In genomic region chr10:133459454-133460207, GRCh38 we compare ENCODE assay signal across 22 cellular contexts. TPM values are rescaled to one million over a fixed set of nuclear protein-coding genes. Genes with fewer than 3 reads are reported as not detected.
DNase-seq lines count a peak whose midpoint lies in the region; ATAC-seq, FAIRE-seq and TF ChIP-seq lines count a peak whose summit lies in the region.
"Had no signal": no experiment of that assay in that cellular context is flagged by ENCODE, and none has a peak within 500 bp of the region (broad histone marks: within the 10 kb centered on the region; RNA-seq: fewer than 3 reads in every experiment).

No MANE protein-coding gene starts in this region.

- intact Hi-C loops in Right ventricle myocardium inferior (cut with DNase I), result no loop called here
- intact Hi-C loops in heart right ventricle (cut with DNase I), result no loop called here
- intact Hi-C loops in K562 (cut with micrococcal nuclease), result no loop called here
- intact Hi-C loops in left lung (cut with DNase I), result no loop called here

- H3K36me3 Mint-ChIP-seq in osteocyte (ENCODE audit: unreplicated experiment), result peaks cover 2% of the 10 kb centered on the region

- ATAC-seq in Right ventricle myocardium inferior (no peak), heart right ventricle (no peak), K562 (no peak), left lung (no peak), HG03439 (IDR thresholded peaks at IDR 0.05; ENCODE audit: unreplicated experiment) (no peak)

- H3K4me3 Mint-ChIP-seq in osteocyte (ENCODE audit: unreplicated experiment), result no peak overlapping the region
- H3K4me3 Mint-ChIP-seq: HFFc6 had no signal

- no peak overlapping the region for H3K4me3 ChIP-seq in heart right ventricle
- no peak overlapping the region for H3K4me3 ChIP-seq in K562
- H3K4me3 ChIP-seq in left lung, result no peak overlapping the region

- peak; percentile 48 for DNase-seq in Right ventricle myocardium inferior (ENCODE audit: missing footprints)
- no peak for DNase-seq in heart right ventricle
- DNase-seq in K562 (ENCODE audit: extremely low read depth in 1 of 4, low spot score in 3 of 4), result no peak
- peak; percentile 19 to 79 for DNase-seq in left lung
- peak; percentile 85 for DNase-seq in osteocyte (ENCODE audit: extremely low spot score, unreplicated experiment)
- DNase-seq in 8988T, result no peak
- DNase-seq in pons (ENCODE audit: low spot score), result no peak
- DNase-seq: GF-D8, HFFc6, NCI-H1048, NCI-H1436 treated with DMSO at 0.1 percent for 48 hours, NCI-H2029 treated with DMSO at 0.1 percent for 48 hours, NCI-H2171 treated with DMSO at 0.1 percent for 48 hours, NCI-H748 treated with DMSO at 0.1 percent for 48 hours had no signal

- H3K27ac ChIP-seq in heart right ventricle (no peak overlapping the region), K562 (ENCODE audit: extremely low read depth, low read depth, low read length) (no peak overlapping the region), left lung (no peak overlapping the region)
- H3K27ac ChIP-seq: C4-2B, RWPE1 had no signal

- H3K36me3 ChIP-seq in heart right ventricle (no peaks in the 10 kb centered on the region), K562 (ENCODE audit: control insufficient read depth, insufficient read depth, low read length) (no peaks in the 10 kb centered on the region), left lung (no peaks in the 10 kb centered on the region)

- no peak for TF ChIP-seq EP300 in K562 (IDR thresholded peaks at IDR 0.05; ENCODE audit: low read length)

- in situ Hi-C loops in K562 (cut with MboI), result no loop called here

- no peaks in the 10 kb centered on the region for H3K9me1 ChIP-seq in K562 (ENCODE audit: control insufficient read depth, insufficient read depth, low read length)

- TF ChIP-seq CTCF in heart right ventricle (IDR thresholded peaks at IDR 0.05) (no peak), K562 (IDR thresholded peaks at IDR 0.05 in 2 of 3, conservative IDR thresholded peaks at IDR 0.05 in 1 of 3; ENCODE audit: insufficient read depth in 2 of 3, low read depth in 1 of 3, low read length in 3 of 3) (no peak), left lung (IDR thresholded peaks at IDR 0.05) (no peak), osteocyte (IDR thresholded peaks at IDR 0.05) (no peak)

- H3K9me3 ChIP-seq in heart right ventricle, result no peaks in the 10 kb centered on the region
- no peaks in the 10 kb centered on the region for H3K9me3 ChIP-seq in K562 (replicated peaks; ENCODE audit: control insufficient read depth, insufficient read depth, low read depth, low read length)
- no peaks in the 10 kb centered on the region for H3K9me3 ChIP-seq in left lung

- TF ChIP-seq POLR2A in K562 (conservative IDR thresholded peaks at IDR 0.05), result no peak

- TF ChIP-seq RAD21 in K562 (CRISPR knock-in tag; conservative IDR thresholded peaks at IDR 0.05 in 1 of 2, IDR thresholded peaks at IDR 0.05 in 1 of 2), result no peak

- H3K27me3 ChIP-seq in heart right ventricle (peaks cover 0 to 8% (median 0%) of the 10 kb centered on the region in 7 donors), K562 (ENCODE audit: control insufficient read depth in 2 of 2, insufficient read depth in 2 of 2, low read length in 2 of 2) (peaks cover 0 to 38% of the 10 kb centered on the region in 2 experiments; a peak in 2 of 5 replicates), left lung (peaks cover 0 to 2% of the 10 kb centered on the region in 2 donors)

- H4K20me1 ChIP-seq in K562 (replicated peaks; ENCODE audit: control insufficient read depth, insufficient read depth, low read length), result no peaks in the 10 kb centered on the region

- POLR2A ChIA-PET in K562 (lab: Yijun Ruan, JAX), result interaction anchor here (0.8 kb wide), 1 partner anchor 29 kb away, joined by 3 read pairs; no protein-coding TSS in a partner anchor

- WGBS in heart right ventricle, 2 donors, result 53 to 60% methylated on average over 78 to 81 of the region's 81 CpGs
- 46% methylated on average over 69 of the region's 81 CpGs for WGBS in K562 (ENCODE audit: insufficient coverage, low coverage, missing lambda C conversion rate)

- H3K4me1 Mint-ChIP-seq in osteocyte (ENCODE audit: unreplicated experiment), result no peaks in the 10 kb centered on the region

- H3K27me3 Mint-ChIP-seq in osteocyte (ENCODE audit: unreplicated experiment), result no peaks in the 10 kb centered on the region

- FAIRE-seq in K562 (lab: Jason Lieb, UNC), result no peak
- FAIRE-seq: GM12891 had no signal

- H3K4me2 ChIP-seq in K562 (ENCODE audit: insufficient read depth, low read length), result no peak overlapping the region

- no peak overlapping the region for H3K9ac ChIP-seq in K562 (ENCODE audit: insufficient read depth in 1 of 2, low read depth in 2 of 2, low read length in 2 of 2)

- peaks cover 9% of the 10 kb centered on the region for H3K9me3 Mint-ChIP-seq in osteocyte (ENCODE audit: unreplicated experiment)
- H3K9me3 Mint-ChIP-seq: HFFc6 had no signal

- H3K79me2 ChIP-seq in K562 (ENCODE audit: control insufficient read depth, insufficient read depth, low read length), result no peaks in the 10 kb centered on the region; the same call in 2 of the 3 replicates

- no peak overlapping the region for H2AFZ ChIP-seq in K562 (ENCODE audit: low read depth, low read length)

- CTCF ChIA-PET in K562 (lab: Yijun Ruan, JAX; ENCODE audit: low intra/inter-chr PET ratio), result no interaction called here

- H3K4me1 ChIP-seq in heart right ventricle, result no peaks in the 10 kb centered on the region
- peaks cover 0 to 24% of the 10 kb centered on the region in 2 experiments; a peak in 2 of 5 replicates for H3K4me1 ChIP-seq in K562 (replicated peaks in 1 of 2; ENCODE audit: control insufficient read depth in 2 of 2, insufficient read depth in 2 of 2, low read length in 2 of 2)
- no peaks in the 10 kb centered on the region for H3K4me1 ChIP-seq in left lung

- H3K27ac Mint-ChIP-seq in osteocyte (ENCODE audit: unreplicated experiment), result no peak overlapping the region
- H3K27ac Mint-ChIP-seq: HFFc6 had no signal

- BruUV-seq in K562 (replicated peaks; lab: Mats Ljungman, UMichigan), result no TSS peak

TF ChIP-seq in K562, 482 proteins besides CTCF, POLR2A, EP300 and RAD21:
- TF ChIP-seq HDAC6 (IDR thresholded peaks at IDR 0.05; ENCODE audit: low read depth, low read length) (0 out of 2 replicates have a peak, but pooled peaks have one; percentile 30), POLR2G (IDR thresholded peaks at IDR 0.05; ENCODE audit: low read depth, low read length) (peak; percentile 25; the same call in 1 of the 2 replicates), RBFOX2 (IDR thresholded peaks at IDR 0.05; ENCODE audit: low read depth, low read length) (no peak)

RNA-seq across cellular contexts. Expression of gene SCART1, which starts 5.9 kb away (rescaled TPM):
- 0.30 TPM for total RNA-seq in Right ventricle myocardium inferior
- total RNA-seq in heart right ventricle, result 1 to 10 TPM in 1 of 10 donors, under 1 TPM in 9; 0.15 to 1.5 (median 0.58) TPM
- polyA plus RNA-seq in heart right ventricle, result under 1 TPM; 0.17 to 0.66 TPM
- 87.0 and 88.3 TPM in 2 replicates for total RNA-seq in K562 (2011; cell fraction: chromatin; rRNA removed; ENCODE audit: low replicate concordance)
- 46.7 and 54.5 TPM in 2 replicates for total RNA-seq in K562 (2011; cell fraction: nucleolus; rRNA removed)
- 44.7 and 52.3 TPM in 2 replicates for total RNA-seq in K562 (2011; cell fraction: nucleoplasm; rRNA removed)
- total RNA-seq in K562 (2014; rRNA removed), result 2.8 and 3.2 TPM in 2 replicates
- total RNA-seq in K562 (2014; rRNA removed; fragmentation: Illumina TruSeq; extraction: Trizol), result 2.6 and 2.7 TPM in 2 replicates
- 4.5 and 4.9 TPM in 2 replicates for total RNA-seq in K562 (2015; rRNA removed; fragmentation: Illumina TruSeq; extraction: Trizol)
- 4.4 and 5.5 TPM in 2 replicates for total RNA-seq in K562 (2021)
- 4.5 and 14.0 TPM in 2 replicates for polyA plus RNA-seq in K562 (2011; rRNA removed)
- polyA plus RNA-seq in K562 (2011; cell fraction: cytosol; rRNA removed), result 1.7 and 5.6 TPM in 2 replicates
- polyA plus RNA-seq in K562 (2011; cell fraction: nucleus; rRNA removed), result 42.0 and 78.3 TPM in 2 replicates
- polyA plus RNA-seq in K562 (2012), result 15.1 and 17.5 TPM in 2 replicates
- 4.7 and 6.5 TPM in 2 replicates for polyA plus RNA-seq in K562 (2014; fragmentation: Illumina TruSeq; extraction: Trizol)
- under 1 TPM; 0.18 to 0.29 TPM for polyA plus RNA-seq in K562 (2014; fragmentation: Nextera tagmentation; extraction: Ambion mirVana)
- polyA plus RNA-seq in K562 (2014; rRNA removed), result 4.2 and 4.9 TPM in 2 replicates
- polyA minus RNA-seq in K562 (2011; rRNA and poly(A)+ RNA removed), result 3.4 and 4.8 TPM in 2 replicates
- polyA minus RNA-seq in K562 (2011; cell fraction: cytosol; rRNA and poly(A)+ RNA removed), result 1.5 and 2.5 TPM in 2 replicates
- 7.1 and 13.8 TPM in 2 replicates for polyA minus RNA-seq in K562 (2011; cell fraction: nucleus; rRNA and poly(A)+ RNA removed)
- total RNA-seq in left lung, result 1 to 10 TPM; 1.2 to 1.7 TPM
- total RNA-seq in osteocyte, result 3.2 and 4.8 TPM in 2 replicates

RNA-seq across cellular contexts. Expression of gene SPRN, which starts 35.2 kb away (rescaled TPM):
- total RNA-seq in Right ventricle myocardium inferior (not detected), heart right ventricle (under 1 TPM in 1 of 10 donors, not detected in 9; 0.09 TPM), K562 (2014; rRNA removed) (not detected in 2 replicates), K562 (2014; rRNA removed; fragmentation: Illumina TruSeq; extraction: Trizol) (not detected in 2 replicates), K562 (2015; rRNA removed; fragmentation: Illumina TruSeq; extraction: Trizol) (not detected in 2 replicates), K562 (2021) (not detected in 2 replicates), left lung (under 1 TPM in 1 of 2 donors, not detected in 1; 0.52 TPM), osteocyte (2.2 and 2.7 TPM in 2 replicates)
- polyA plus RNA-seq in heart right ventricle (under 1 TPM; 0.07 to 0.22 TPM), K562 (2011; rRNA removed) (not detected in 2 replicates), K562 (2014; fragmentation: Illumina TruSeq; extraction: Trizol) (not detected in 2 replicates), K562 (2014; fragmentation: Nextera tagmentation; extraction: Ambion mirVana) (under 1 TPM in 1 of 2 experiments, not detected in 1; 0.04 TPM), K562 (2014; rRNA removed) (not detected in 2 replicates)
- not detected in 2 replicates for total RNA-seq in K562 (2011; cell fraction: chromatin; rRNA removed; ENCODE audit: low replicate concordance)
- not detected in 2 replicates for total RNA-seq in K562 (2011; cell fraction: nucleolus; rRNA removed)
- not detected in 2 replicates for total RNA-seq in K562 (2011; cell fraction: nucleoplasm; rRNA removed)
- polyA plus RNA-seq in K562 (2011; cell fraction: cytosol; rRNA removed), result not detected in 2 replicates
- polyA plus RNA-seq in K562 (2011; cell fraction: nucleus; rRNA removed), result not detected in 2 replicates
- 1.2 and 1.6 TPM in 2 replicates for polyA plus RNA-seq in K562 (2012)
- polyA minus RNA-seq in K562 (2011; rRNA and poly(A)+ RNA removed), result not detected in 2 replicates
- not detected in 2 replicates for polyA minus RNA-seq in K562 (2011; cell fraction: cytosol; rRNA and poly(A)+ RNA removed)
- not detected in 2 replicates for polyA minus RNA-seq in K562 (2011; cell fraction: nucleus; rRNA and poly(A)+ RNA removed)
- total RNA-seq: Daoy, H4, MCF 10A, NCI-H460 had no signal

Comparison
In these comparisons a context has a peak if more than half of its experiments do, and no peak if none do; other contexts are left out.
1. DNase-seq: peak in Right ventricle myocardium inferior (single experiment), left lung (2 of 2) and osteocyte (single experiment); none in heart right ventricle (0 of 2), K562 (0 of 4), 8988T (single experiment) and pons (single experiment).